Comparison of ENCODE assay signal across 9 cellular contexts in the genomic region with DNA sequence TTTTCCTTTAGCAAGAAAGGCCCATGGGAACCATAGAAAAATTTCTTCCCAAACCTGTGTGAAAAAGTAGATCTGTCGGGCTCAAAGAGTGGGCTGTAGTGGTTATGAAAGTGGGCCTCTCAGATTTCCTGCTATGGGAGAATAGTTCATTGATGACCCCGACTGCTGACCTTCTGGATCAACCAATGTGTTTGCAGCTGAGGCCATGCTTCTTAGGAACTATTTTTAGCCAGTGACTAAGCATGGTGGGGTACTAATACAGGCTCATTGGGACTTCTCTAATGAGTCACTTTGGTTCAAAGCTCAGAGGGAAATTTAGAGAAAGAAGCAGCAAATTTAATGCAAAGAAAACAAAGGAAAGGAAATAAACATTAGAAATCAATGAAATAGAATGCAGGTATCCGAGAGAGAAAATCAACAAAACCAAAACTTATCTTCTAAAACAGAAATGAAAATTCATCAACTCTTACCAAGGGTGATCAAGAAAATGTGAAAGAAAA. TPM values are rescaled to one million over a fixed set of nuclear protein-coding genes. Genes with fewer than 3 reads are reported as not detected.
DNase-seq lines count a peak whose midpoint lies in the region; ATAC-seq lines count a peak whose summit lies in the region.
"Had no signal": no experiment of that assay in that cellular context is flagged by ENCODE, and none has a peak within 500 bp of the region (broad histone marks: within the 10 kb centered on the region; RNA-seq: fewer than 3 reads in every experiment).

No MANE protein-coding gene starts in this region.

- CTCF ChIA-PET in activated CD4-positive, alpha-beta memory T cell treated with anti-CD3 and anti-CD28 coated beads, Interleukin-2, amount 10 ng/mL, durations not matched to agents 7 days and 5 days (lab: Charles Lee), result no interaction called here

- H3K4me3 Mint-ChIP-seq in activated CD4-positive, alpha-beta memory T cell treated with anti-CD3 and anti-CD28 coated beads, Interleukin-2, amount 10 ng/mL, durations not matched to agents 7 days and 5 days, result no peak overlapping the region
- H3K4me3 Mint-ChIP-seq: naive B cell had no signal

- DNase-seq in ACHN, result peak; percentile 55
- DNase-seq in SK-MEL-5 (ENCODE audit: low read depth, low spot score), result peak; percentile 22
- peak; percentile 46 for DNase-seq in glomerular visceral epithelial cell (ENCODE audit: extremely low spot score)
- no peak for DNase-seq in occipital lobe (lab: John Stamatoyannopoulos, UW)
- DNase-seq in activated CD4-positive, alpha-beta memory T cell treated with anti-CD3 and anti-CD28 coated beads, Interleukin-2, amount 10 ng/mL, durations not matched to agents 7 days and 5 days, result no peak
- DNase-seq in SW 1271 (lab: John Stamatoyannopoulos, UW), result no peak
- DNase-seq: naive B cell had no signal

- no peaks in the 10 kb centered on the region for H3K9me3 Mint-ChIP-seq in activated CD4-positive, alpha-beta memory T cell treated with anti-CD3 and anti-CD28 coated beads, Interleukin-2, amount 10 ng/mL, durations not matched to agents 7 days and 5 days

- no peaks in the 10 kb centered on the region for H3K27me3 Mint-ChIP-seq in activated CD4-positive, alpha-beta memory T cell treated with anti-CD3 and anti-CD28 coated beads, Interleukin-2, amount 10 ng/mL, durations not matched to agents 7 days and 5 days

- in situ Hi-C loops in ACHN (cut with HindIII; ENCODE audit: low pct_ligation_motif_present, low pct_unique_long_range_greater_than_20kb, low sequenced_read_pairs), result no loop called here
- in situ Hi-C loops in SK-MEL-5 (cut with HindIII; ENCODE audit: low pct_unique_long_range_greater_than_20kb, low sequenced_read_pairs), result no loop called here

- H3K27ac Mint-ChIP-seq in activated CD4-positive, alpha-beta memory T cell treated with anti-CD3 and anti-CD28 coated beads, Interleukin-2, amount 10 ng/mL, durations not matched to agents 7 days and 5 days, result no peak overlapping the region
- H3K27ac Mint-ChIP-seq: naive B cell had no signal

- H3K36me3 Mint-ChIP-seq in activated CD4-positive, alpha-beta memory T cell treated with anti-CD3 and anti-CD28 coated beads, Interleukin-2, amount 10 ng/mL, durations not matched to agents 7 days and 5 days (ENCODE audit: low read depth), result no peaks in the 10 kb centered on the region

- no peaks in the 10 kb centered on the region for H3K4me1 Mint-ChIP-seq in activated CD4-positive, alpha-beta memory T cell treated with anti-CD3 and anti-CD28 coated beads, Interleukin-2, amount 10 ng/mL, durations not matched to agents 7 days and 5 days

- POLR2A ChIA-PET in activated CD4-positive, alpha-beta memory T cell treated with anti-CD3 and anti-CD28 coated beads, Interleukin-2, amount 10 ng/mL, durations not matched to agents 7 days and 5 days (lab: Charles Lee), result no interaction called here

- ATAC-seq in GM21786 (IDR thresholded peaks at IDR 0.05; ENCODE audit: unreplicated experiment) (peak; percentile 48), GM21529 (IDR thresholded peaks at IDR 0.05; ENCODE audit: unreplicated experiment) (no peak)

RNA-seq across cellular contexts. Expression of a gene that starts 12.6 kb away (rescaled TPM):
- 103 and 108 TPM in 2 replicates for total RNA-seq in SK-MEL-5 (2014; rRNA removed; shearing (Covaris generic))
- polyA plus RNA-seq in SK-MEL-5 (2015; cell fraction: cytosol; rRNA removed), result 61.0 and 63.0 TPM in 2 replicates
- polyA plus RNA-seq in SK-MEL-5 (2015; cell fraction: nucleus; rRNA removed), result 29.6 and 68.8 TPM in 2 replicates
- total RNA-seq in occipital lobe, result 34.6 TPM
- total RNA-seq in activated CD4-positive, alpha-beta memory T cell treated with anti-CD3 and anti-CD28 coated beads, Interleukin-2, amount 10 ng/mL, durations not matched to agents 7 days and 5 days, result 100 to 1,000 TPM; 170 to 189 TPM

RNA-seq across cellular contexts. Expression of a gene that starts 27.5 kb away (rescaled TPM):
- 0.35 and 0.37 TPM in 2 replicates for total RNA-seq in SK-MEL-5 (2014; rRNA removed; shearing (Covaris generic))
- polyA plus RNA-seq in SK-MEL-5 (2015; cell fraction: cytosol; rRNA removed), result 0.51 and 0.52 TPM in 2 replicates
- 0.47 and 1.2 TPM in 2 replicates for polyA plus RNA-seq in SK-MEL-5 (2015; cell fraction: nucleus; rRNA removed)
- not detected for total RNA-seq in occipital lobe
- total RNA-seq in activated CD4-positive, alpha-beta memory T cell treated with anti-CD3 and anti-CD28 coated beads, Interleukin-2, amount 10 ng/mL, durations not matched to agents 7 days and 5 days, result not detected

RNA-seq across cellular contexts. Expression of a gene that starts 41.1 kb away (rescaled TPM):
- total RNA-seq in SK-MEL-5 (2014; rRNA removed; shearing (Covaris generic)), result 23.7 and 25.8 TPM in 2 replicates
- polyA plus RNA-seq in SK-MEL-5 (2015; cell fraction: cytosol; rRNA removed), result 58.3 and 68.5 TPM in 2 replicates
- 16.1 and 17.0 TPM in 2 replicates for polyA plus RNA-seq in SK-MEL-5 (2015; cell fraction: nucleus; rRNA removed)
- total RNA-seq in occipital lobe, result 48.2 TPM
- 1 to 10 TPM; 3.2 to 4.5 TPM for total RNA-seq in activated CD4-positive, alpha-beta memory T cell treated with anti-CD3 and anti-CD28 coated beads, Interleukin-2, amount 10 ng/mL, durations not matched to agents 7 days and 5 days

RNA-seq across cellular contexts. Expression of a gene that starts 44.9 kb away (rescaled TPM):
- total RNA-seq in SK-MEL-5 (2014; rRNA removed; shearing (Covaris generic)), result 0.88 and 1.4 TPM in 2 replicates
- 2.9 and 4.6 TPM in 2 replicates for polyA plus RNA-seq in SK-MEL-5 (2015; cell fraction: cytosol; rRNA removed)
- polyA plus RNA-seq in SK-MEL-5 (2015; cell fraction: nucleus; rRNA removed), result 11.4 and 20.9 TPM in 2 replicates
- total RNA-seq in occipital lobe, result 4.1 TPM
- 1 to 10 TPM; 7.0 to 7.6 TPM for total RNA-seq in activated CD4-positive, alpha-beta memory T cell treated with anti-CD3 and anti-CD28 coated beads, Interleukin-2, amount 10 ng/mL, durations not matched to agents 7 days and 5 days

RNA-seq across cellular contexts. Expression of a gene that starts 55.0 kb away (rescaled TPM):
- total RNA-seq in SK-MEL-5 (2014; rRNA removed; shearing (Covaris generic)), result 4.5 and 4.7 TPM in 2 replicates
- 10.4 and 13.4 TPM in 2 replicates for polyA plus RNA-seq in SK-MEL-5 (2015; cell fraction: cytosol; rRNA removed)
- polyA plus RNA-seq in SK-MEL-5 (2015; cell fraction: nucleus; rRNA removed), result 24.1 and 36.9 TPM in 2 replicates
- 6.7 TPM for total RNA-seq in occipital lobe
- total RNA-seq in activated CD4-positive, alpha-beta memory T cell treated with anti-CD3 and anti-CD28 coated beads, Interleukin-2, amount 10 ng/mL, durations not matched to agents 7 days and 5 days, result 10 to 100 TPM; 19.5 to 21.4 TPM

Comparison
In these comparisons a context has a peak if more than half of its experiments do, and no peak if none do; other contexts are left out.
1. DNase-seq: peak in ACHN (single experiment), SK-MEL-5 (single experiment) and glomerular visceral epithelial cell (single experiment); none in occipital lobe (single experiment), activated CD4-positive, alpha-beta memory T cell treated with anti-CD3 and anti-CD28 coated beads, Interleukin-2, amount 10 ng/mL, durations not matched to agents 7 days and 5 days (single experiment) and SW 1271 (0 of 2).